Comparison of ENCODE assay signal across 8 cellular contexts in genomic region chr5:115842089-115842881, GRCh38. TPM values are rescaled to one million over a fixed set of nuclear protein-coding genes. Genes with fewer than 3 reads are reported as not detected.
DNase-seq lines count a peak whose midpoint lies in the region; ATAC-seq lines count a peak whose summit lies in the region.

No MANE protein-coding gene starts in this region.

- no peaks in the 10 kb centered on the region for H3K9me3 ChIP-seq in right cardiac atrium (ENCODE audit: control insufficient read depth, low read length)

- H3K4me1 ChIP-seq in right cardiac atrium (ENCODE audit: control insufficient read depth, insufficient read depth, low read length), result peaks cover 5% of the 10 kb centered on the region
- peaks cover 14% of the 10 kb centered on the region for H3K4me1 ChIP-seq in rectal smooth muscle tissue (ENCODE audit: control insufficient read depth, insufficient read depth, low read length)

- H3K36me3 ChIP-seq in rectal smooth muscle tissue (ENCODE audit: control insufficient read depth, insufficient read depth, low read length), result no peaks in the 10 kb centered on the region

- H3K9ac ChIP-seq in rectal smooth muscle tissue (ENCODE audit: low read length), result peak overlapping the region; percentile 61

- DNase-seq in DMS53 (lab: John Stamatoyannopoulos, UW), result peak; percentile 89
- DNase-seq in NOMO-1 treated with DMSO at 0.1 percent for 48 hours (lab: John Stamatoyannopoulos, UW; ENCODE audit: unreplicated experiment), result peak; percentile 35
- peak in 1 of 3 donors; percentile 75 for DNase-seq in right cardiac atrium
- no peak for DNase-seq in activated effector memory CD4-positive, alpha-beta T cell treated with anti-CD3 and anti-CD28 coated beads, Interleukin-2, amount 50 U/mL, for 16 hours

- H3K4me3 ChIP-seq in right cardiac atrium (ENCODE audit: low read length), result peak overlapping the region; percentile 72
- H3K4me3 ChIP-seq in rectal smooth muscle tissue (ENCODE audit: low read length), result peak overlapping the region; percentile 68

- intact Hi-C loops in right cardiac atrium (cut with DNase I), result loop anchor here in 1 of 4 donors (5.0 kb wide), 1 partner anchor 210 kb away; no protein-coding TSS in a partner anchor

- under 1% methylated on average over 67 of the region's 67 CpGs for WGBS in right cardiac atrium

- ATAC-seq in GM19372 (IDR thresholded peaks at IDR 0.05; ENCODE audit: low read depth, unreplicated experiment) (peak; percentile 37), HG03342 (IDR thresholded peaks at IDR 0.05; ENCODE audit: unreplicated experiment) (peak; percentile 25), right cardiac atrium (peak; percentile 79 to 80)

- H3K27me3 ChIP-seq in right cardiac atrium (ENCODE audit: control insufficient read depth, insufficient read depth) (no peaks in the 10 kb centered on the region), rectal smooth muscle tissue (ENCODE audit: control insufficient read depth, insufficient read depth, low read length) (no peaks in the 10 kb centered on the region)

- H3K27ac ChIP-seq in angular gyrus (ENCODE audit: low read depth, low read length) (peak overlapping the region; percentile 84), right cardiac atrium (ENCODE audit: low read length) (peak overlapping the region; percentile 61), rectal smooth muscle tissue (ENCODE audit: low read depth, low read length) (peak overlapping the region; percentile 81)

RNA-seq across cellular contexts. Expression of gene AP3S1, which starts 0.6 kb away (rescaled TPM):
- total RNA-seq in right cardiac atrium, result 10 to 100 TPM; 70.9 to 82.2 (median 77.6) TPM
- polyA plus RNA-seq in right cardiac atrium, result 73.0 TPM

RNA-seq across cellular contexts. Expression of gene ATG12, which starts 0.9 kb away (rescaled TPM):
- total RNA-seq in right cardiac atrium, result 10 to 100 TPM; 25.3 to 31.6 (median 28.8) TPM
- polyA plus RNA-seq in right cardiac atrium, result 22.9 TPM

RNA-seq across cellular contexts. Expression of gene CDO1, which starts 25.8 kb away (rescaled TPM):
- 10 to 100 TPM; 12.2 to 29.0 (median 15.8) TPM for total RNA-seq in right cardiac atrium
- polyA plus RNA-seq in right cardiac atrium, result 25.6 TPM

Comparison
In these comparisons a context has a peak if more than half of its experiments do, and no peak if none do; other contexts are left out.
1. ATAC-seq: peak in every context shown above with its lines; median percentile 80 in right cardiac atrium; 37 in GM19372; 25 in HG03342.